Comparison of ENCODE assay signal across 24 cellular contexts in the genomic region with DNA sequence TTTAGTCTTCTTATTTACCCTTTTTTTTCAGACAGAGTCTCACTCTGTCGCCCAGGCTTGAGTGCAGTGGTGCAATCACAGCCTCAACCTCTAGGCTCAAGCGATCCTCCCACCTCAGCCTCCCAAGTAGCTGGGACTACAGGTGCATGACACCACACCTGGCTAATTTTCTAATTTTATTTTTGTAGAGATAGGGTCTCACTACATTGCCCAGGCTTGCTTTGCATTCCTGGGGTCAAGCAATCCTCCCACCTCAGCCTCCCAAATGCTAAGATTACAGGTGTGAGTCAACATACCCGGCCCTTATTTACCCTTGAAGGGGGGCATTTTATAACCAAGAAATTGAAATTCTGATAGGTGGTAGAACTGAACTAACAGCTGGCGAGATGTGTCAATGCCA. TPM values are rescaled to one million over a fixed set of nuclear protein-coding genes. Genes with fewer than 3 reads are reported as not detected.
DNase-seq lines count a peak whose midpoint lies in the region; ATAC-seq, FAIRE-seq and TF ChIP-seq lines count a peak whose summit lies in the region.
"Had no signal": no experiment of that assay in that cellular context is flagged by ENCODE, and none has a peak within 500 bp of the region (broad histone marks: within the 10 kb centered on the region; RNA-seq: fewer than 3 reads in every experiment).

No MANE protein-coding gene starts in this region.

- 83 to 87% methylated on average over 4 of the region's 4 CpGs for WGBS in pancreas, 2 donors

- H3K4me1 ChIP-seq in HEK293 (ENCODE audit: control insufficient read depth, insufficient read depth, low read length) (peaks cover 7% of the 10 kb centered on the region), pancreas (no peaks in the 10 kb centered on the region)
- H3K4me1 ChIP-seq: BE2C, BLaER1 had no signal

- H3K9me3 ChIP-seq in HEK293 (ENCODE audit: control insufficient read depth, insufficient read depth, low read depth, low read length) (no peaks in the 10 kb centered on the region), pancreas (no peaks in the 10 kb centered on the region)
- H3K9me3 ChIP-seq: BE2C, BLaER1 had no signal

- intact Hi-C loops in pancreas (cut with DNase I): no loop called here

- POLR2A ChIA-PET in HEK293 (lab: Yijun Ruan, JAX): no interaction called here
- POLR2A ChIA-PET in WTC11 (lab: Charles Lee): no interaction called here

- H3K36me3 Mint-ChIP-seq in WTC11: no peaks in the 10 kb centered on the region
- no peaks in the 10 kb centered on the region for H3K36me3 Mint-ChIP-seq in immature natural killer cell

- no peak overlapping the region for H3K4me3 Mint-ChIP-seq in WTC11
- H3K4me3 Mint-ChIP-seq in immature natural killer cell: no peak overlapping the region
- H3K4me3 Mint-ChIP-seq: CD14-positive monocyte; CD4-positive, alpha-beta memory T cell; CD4-positive, CD25-positive, alpha-beta regulatory T cell; CD8-positive, alpha-beta memory T cell had no signal

- H3K27me3 Mint-ChIP-seq in WTC11 (ENCODE audit: low read depth) (no peaks in the 10 kb centered on the region), immature natural killer cell (ENCODE audit: low read depth in 3 of 3) (no peaks in the 10 kb centered on the region)
- H3K27me3 Mint-ChIP-seq: CD4-positive, alpha-beta memory T cell; CD4-positive, CD25-positive, alpha-beta regulatory T cell; CD8-positive, alpha-beta memory T cell had no signal

- no peak overlapping the region for H3K27ac Mint-ChIP-seq in WTC11
- H3K27ac Mint-ChIP-seq in immature natural killer cell: no peak overlapping the region
- H3K27ac Mint-ChIP-seq: CD4-positive, CD25-positive, alpha-beta regulatory T cell; CD8-positive, alpha-beta memory T cell had no signal

- no peak for FAIRE-seq in pancreas (lab: Jason Lieb, UNC)
- FAIRE-seq: A204.1, GM12878, GM12892, GM18507 had no signal

- H3K9me3 Mint-ChIP-seq in WTC11 (no peaks in the 10 kb centered on the region), immature natural killer cell (no peaks in the 10 kb centered on the region)
- H3K9me3 Mint-ChIP-seq: CD4-positive, alpha-beta memory T cell; CD8-positive, alpha-beta memory T cell had no signal

- ATAC-seq in WTC11: no peak
- ATAC-seq in pancreas: no peak
- ATAC-seq: GM12878 had no signal

- no peak overlapping the region for H3K4me3 ChIP-seq in HEK293 (ENCODE audit: low read depth, low read length)
- no peak overlapping the region for H3K4me3 ChIP-seq in pancreas
- H3K4me3 ChIP-seq: BLaER1, GM12878 had no signal

- no peak for DNase-seq in WTC11 (ENCODE audit: low spot score)
- DNase-seq in pancreas: no peak
- no peak for DNase-seq in immature natural killer cell
- DNase-seq: 8988T; ACHN; BE2C; C1 segment of cervical spinal cord; CD4-positive, alpha-beta memory T cell; CD4-positive, CD25-positive, alpha-beta regulatory T cell; CD8-positive, alpha-beta memory T cell; COR-L47; DMS 273 treated with DMSO at 0.1 percent for 48 hours; DMS53; DMS79; DND-41; EL; GDM1 had no signal

- no peaks in the 10 kb centered on the region; a peak in 1 of 3 replicates for H3K36me3 ChIP-seq in HEK293 (ENCODE audit: control insufficient read depth in 2 of 2, insufficient read depth in 1 of 2, low read length in 2 of 2)
- no peaks in the 10 kb centered on the region for H3K36me3 ChIP-seq in pancreas
- H3K36me3 ChIP-seq: BE2C, BLaER1 had no signal

- peaks cover 2% of the 10 kb centered on the region; the same call in 1 of the 2 replicates for H3K4me1 Mint-ChIP-seq in WTC11
- peaks cover 6 to 30% of the 10 kb centered on the region in 2 donors for H3K4me1 Mint-ChIP-seq in immature natural killer cell

- CTCF ChIA-PET in HEK293 (lab: Yijun Ruan, JAX): no interaction called here
- CTCF ChIA-PET in WTC11 (lab: Charles Lee): interaction anchor here (0.5 kb wide), 1 partner anchor 1219 kb away, joined by 4 read pairs; no protein-coding TSS in a partner anchor

- H3K27me3 ChIP-seq in pancreas: no peaks in the 10 kb centered on the region
- H3K27me3 ChIP-seq: BE2C, BLaER1 had no signal

- TF ChIP-seq CTCF in HEK293 (tag by site-specific recombination; IDR thresholded peaks at IDR 0.05) (no peak), WTC11 (IDR thresholded peaks at IDR 0.05) (no peak), pancreas (IDR thresholded peaks at IDR 0.05) (no peak)

- H3K27ac ChIP-seq in HEK293 (ENCODE audit: extremely low read depth, low read depth, low read length): no peak overlapping the region
- no peak overlapping the region for H3K27ac ChIP-seq in pancreas
- H3K27ac ChIP-seq: BLaER1 had no signal

TF ChIP-seq in HEK293, 187 proteins besides CTCF, POLR2A, EP300 and RAD21:
- no peak for TF ChIP-seq ZNF776 (tag by site-specific recombination; IDR thresholded peaks at IDR 0.05; ENCODE audit: borderline replicate concordance)
- peak; percentile 86 for TF ChIP-seq ZNF121 (tag by site-specific recombination; IDR thresholded peaks at IDR 0.05)
- TF ChIP-seq, protein P1, sequence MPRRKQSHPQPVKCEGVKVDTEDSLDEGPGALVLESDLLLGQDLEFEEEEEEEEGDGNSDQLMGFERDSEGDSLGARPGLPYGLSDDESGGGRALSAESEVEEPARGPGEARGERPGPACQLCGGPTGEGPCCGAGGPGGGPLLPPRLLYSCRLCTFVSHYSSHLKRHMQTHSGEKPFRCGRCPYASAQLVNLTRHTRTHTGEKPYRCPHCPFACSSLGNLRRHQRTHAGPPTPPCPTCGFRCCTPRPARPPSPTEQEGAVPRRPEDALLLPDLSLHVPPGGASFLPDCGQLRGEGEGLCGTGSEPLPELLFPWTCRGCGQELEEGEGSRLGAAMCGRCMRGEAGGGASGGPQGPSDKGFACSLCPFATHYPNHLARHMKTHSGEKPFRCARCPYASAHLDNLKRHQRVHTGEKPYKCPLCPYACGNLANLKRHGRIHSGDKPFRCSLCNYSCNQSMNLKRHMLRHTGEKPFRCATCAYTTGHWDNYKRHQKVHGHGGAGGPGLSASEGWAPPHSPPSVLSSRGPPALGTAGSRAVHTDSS (tag by site-specific recombination; IDR thresholded peaks at IDR 0.05): no peak
TF ChIP-seq in HEK293: peak in this region for 1.

TF ChIP-seq in WTC11, 78 proteins besides CTCF, POLR2A, EP300 and RAD21:
- TF ChIP-seq, protein P2, sequence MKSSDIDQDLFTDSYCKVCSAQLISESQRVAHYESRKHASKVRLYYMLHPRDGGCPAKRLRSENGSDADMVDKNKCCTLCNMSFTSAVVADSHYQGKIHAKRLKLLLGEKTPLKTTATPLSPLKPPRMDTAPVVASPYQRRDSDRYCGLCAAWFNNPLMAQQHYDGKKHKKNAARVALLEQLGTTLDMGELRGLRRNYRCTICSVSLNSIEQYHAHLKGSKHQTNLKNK (CRISPR knock-in tag; IDR thresholded peaks at IDR 0.05): no peak
- TF ChIP-seq ZNF121 (CRISPR knock-in tag; IDR thresholded peaks at IDR 0.05): peak; percentile 74; the same call in 1 of the 2 replicates

RNA-seq across cellular contexts. Expression of a gene that starts 21.0 kb away (rescaled TPM):
- total RNA-seq in WTC11 (2021) (26.5 to 32.2 TPM (median 31.7 TPM) in 3 replicates), pancreas (10 to 100 TPM; 17.9 to 36.1 (median 23.7) TPM)
- polyA plus RNA-seq in pancreas (10 to 100 TPM; 37.2 to 38.4 TPM), immature natural killer cell (1 to 10 TPM in 2 of 3 donors, under 1 TPM in 1; 0.76 to 8.5 (median 2.6) TPM)

RNA-seq across cellular contexts. Expression of a gene that starts 48.1 kb away (rescaled TPM):
- total RNA-seq in WTC11 (2021) (1,730 to 1,803 TPM (median 1,794 TPM) in 3 replicates), pancreas (1,000 to 10,000 TPM in 3 of 6 donors, 100 to 1,000 TPM in 3; 590 to 1,140 (median 969) TPM)
- polyA plus RNA-seq in pancreas (1,000 to 10,000 TPM; 1,305 to 1,871 TPM), immature natural killer cell (100 to 1,000 TPM; 212 to 435 (median 395) TPM)

RNA-seq across cellular contexts. Expression of a gene that starts 57.5 kb away (rescaled TPM):
- 112 TPM in 3 replicates for total RNA-seq in WTC11 (2021)
- 10 to 100 TPM; 25.5 to 51.1 (median 38.7) TPM for total RNA-seq in pancreas
- 10 to 100 TPM; 12.4 to 17.0 TPM for polyA plus RNA-seq in pancreas
- 10 to 100 TPM; 53.7 to 85.4 (median 58.2) TPM for polyA plus RNA-seq in immature natural killer cell
